1 cellular context compared by ENCODE assay signal in genomic region chr4:106541253-106541652, GRCh38.
TF ChIP-seq lines count a peak whose summit lies in the region.

No MANE protein-coding gene starts in this region.

TF ChIP-seq in endothelial cell of umbilical vein, 7 proteins besides CTCF, POLR2A, EP300 and RAD21 (continued from another document):
- TF ChIP-seq FOS (IDR thresholded peaks at IDR 0.05; ENCODE audit: borderline replicate concordance, insufficient read depth, low read length) = peak; percentile 95
TF ChIP-seq in endothelial cell of umbilical vein: peak in this region for 2.
